ENCODE assay signal across 20 cellular contexts in genomic region chr5:149061341-149061740, GRCh38. TPM values are rescaled to one million over a fixed set of nuclear protein-coding genes. Genes with fewer than 3 reads are reported as not detected.
DNase-seq lines count a peak whose midpoint lies in the region; ATAC-seq, FAIRE-seq and TF ChIP-seq lines count a peak whose summit lies in the region.
"Had no signal": no experiment of that assay in that cellular context is flagged by ENCODE, and none has a peak within 500 bp of the region (broad histone marks: within the 10 kb centered on the region; RNA-seq: fewer than 3 reads in every experiment).

No MANE protein-coding gene starts in this region.

- peak overlapping the region; percentile 98 for H3K27ac Mint-ChIP-seq in HFFc6
- H3K27ac Mint-ChIP-seq in astrocyte (ENCODE audit: unreplicated experiment) = no peak overlapping the region
- no peak overlapping the region for H3K27ac Mint-ChIP-seq in activated T-cell treated with anti-CD3 and anti-CD28 coated beads, Interleukin-2, amount 50 U/mL, for 72 hours
- H3K27ac Mint-ChIP-seq: activated naive CD8-positive, alpha-beta T cell treated with anti-CD3 and anti-CD28 coated beads, Interleukin-2, amount 50 U/mL, for 24 hours; CD4-positive, alpha-beta memory T cell; T-helper 1 cell treated with Interleukin-12 subunit alpha and Interleukin-12 subunit beta and Interleukin-4 antibody, amounts not matched to agents 30 μg/mL and 1 μg/mL, for 36 hours had no signal

- H3K4me2 ChIP-seq in astrocyte (ENCODE audit: low read length) (peak overlapping the region; percentile 58), hepatocyte (no peak overlapping the region)

- WGBS in hepatocyte (ENCODE audit: low lambda C conversion rate, missing lambda C conversion rate) = 73% methylated on average over 4 of the region's 4 CpGs

- H3K4me1 ChIP-seq in astrocyte (ENCODE audit: insufficient read depth, low read length) (peaks cover 23% of the 10 kb centered on the region), hepatocyte (ENCODE audit: insufficient read depth) (peaks cover 9% of the 10 kb centered on the region)

- H3K9me2 ChIP-seq in hepatocyte (replicated peaks; ENCODE audit: insufficient read depth) = no peaks in the 10 kb centered on the region

- H3K4me3 Mint-ChIP-seq in HFFc6 = peak overlapping the region; percentile 84
- no peak overlapping the region for H3K4me3 Mint-ChIP-seq in astrocyte (ENCODE audit: unreplicated experiment)
- no peak overlapping the region for H3K4me3 Mint-ChIP-seq in activated T-cell treated with anti-CD3 and anti-CD28 coated beads, Interleukin-2, amount 50 U/mL, for 72 hours
- H3K4me3 Mint-ChIP-seq: activated naive CD8-positive, alpha-beta T cell treated with anti-CD3 and anti-CD28 coated beads, Interleukin-2, amount 50 U/mL, for 24 hours; CD4-positive, alpha-beta memory T cell; T-helper 1 cell treated with Interleukin-12 subunit alpha and Interleukin-12 subunit beta and Interleukin-4 antibody, amounts not matched to agents 30 μg/mL and 1 μg/mL, for 36 hours had no signal

- no peak for ATAC-seq in GM21515 (IDR thresholded peaks at IDR 0.05; ENCODE audit: unreplicated experiment)
- ATAC-seq in activated T-cell treated with anti-CD3 and anti-CD28 coated beads, Interleukin-2, amount 50 U/mL, for 72 hours (replicated peaks in 1 of 2) = no peak
- ATAC-seq: activated naive CD8-positive, alpha-beta T cell treated with anti-CD3 and anti-CD28 coated beads, Interleukin-2, amount 50 U/mL, for 24 hours had no signal

- H3K9ac ChIP-seq in astrocyte (ENCODE audit: low read length) = no peak overlapping the region

- no peaks in the 10 kb centered on the region for H4K20me1 ChIP-seq in astrocyte (ENCODE audit: insufficient read depth, low read length)
- no peaks in the 10 kb centered on the region for H4K20me1 ChIP-seq in hepatocyte (ENCODE audit: insufficient read depth, poor library complexity, severe bottlenecking)

- no peaks in the 10 kb centered on the region for H3K27me3 ChIP-seq in astrocyte (ENCODE audit: insufficient read depth, low read length)
- no peaks in the 10 kb centered on the region for H3K27me3 ChIP-seq in hepatocyte
- H3K27me3 ChIP-seq: neutrophil, SJCRH30 had no signal

- H3K27ac ChIP-seq in astrocyte (ENCODE audit: low read depth, low read length) = no peak overlapping the region
- H3K27ac ChIP-seq in hepatocyte = peak overlapping the region; percentile 79
- H3K27ac ChIP-seq in substantia nigra (ENCODE audit: low read depth, low read length, poor library complexity, severe bottlenecking) = peak overlapping the region; percentile 98
- H3K27ac ChIP-seq: neutrophil had no signal

- H3K4me1 Mint-ChIP-seq in HFFc6 (ENCODE audit: low read depth) (peaks cover 77% of the 10 kb centered on the region), astrocyte (ENCODE audit: low read depth, unreplicated experiment) (peaks cover 17% of the 10 kb centered on the region)
- no peaks in the 10 kb centered on the region for H3K4me1 Mint-ChIP-seq in activated T-cell treated with anti-CD3 and anti-CD28 coated beads, Interleukin-2, amount 50 U/mL, for 72 hours (ENCODE audit: low read depth)
- H3K4me1 Mint-ChIP-seq: activated naive CD8-positive, alpha-beta T cell treated with anti-CD3 and anti-CD28 coated beads, Interleukin-2, amount 50 U/mL, for 24 hours; CD4-positive, alpha-beta memory T cell had no signal

- H3K79me2 ChIP-seq in astrocyte (ENCODE audit: insufficient read depth, low read length) = no peaks in the 10 kb centered on the region
- no peaks in the 10 kb centered on the region for H3K79me2 ChIP-seq in hepatocyte

- no peak for DNase-seq in HFFc6
- no peak for DNase-seq in astrocyte (ENCODE audit: low read depth)
- DNase-seq in hepatocyte (ENCODE audit: low spot score) = no peak
- DNase-seq in substantia nigra (lab: John Stamatoyannopoulos, UW) = no peak
- DNase-seq in putamen (ENCODE audit: low spot score) = no peak
- no peak for DNase-seq in GF-D8 (lab: John Stamatoyannopoulos, UW)
- DNase-seq in activated T-cell treated with anti-CD3 and anti-CD28 coated beads, Interleukin-2, amount 50 U/mL, for 72 hours = no peak
- DNase-seq: activated CD8-positive, alpha-beta memory T cell treated with anti-CD3 and anti-CD28 coated beads, Interleukin-2, amount 50 U/mL, for 48 hours; activated effector memory CD4-positive, alpha-beta T cell treated with anti-CD3 and anti-CD28 coated beads, Interleukin-2, amount 50 U/mL, for 16 hours; activated naive CD8-positive, alpha-beta T cell treated with anti-CD3 and anti-CD28 coated beads, Interleukin-2, amount 50 U/mL, for 24 hours; CD4-positive, alpha-beta memory T cell; GOT3; KBM-7; MV-4-11; NCI-H1694 treated with DMSO at 0.1 percent for 48 hours; OCI-M1; SJCRH30 had no signal

- TF ChIP-seq CTCF in HFFc6 (IDR thresholded peaks at IDR 0.05) (no peak), astrocyte (IDR thresholded peaks at IDR 0.05; ENCODE audit: insufficient read depth, low read depth, low read length) (no peak), hepatocyte (IDR thresholded peaks at IDR 0.05; ENCODE audit: poor library complexity) (no peak)

- H3K27me3 Mint-ChIP-seq in HFFc6 (ENCODE audit: insufficient read depth) (peaks cover 1% of the 10 kb centered on the region; the same call in 1 of the 2 replicates), astrocyte (ENCODE audit: low read depth, unreplicated experiment) (no peaks in the 10 kb centered on the region)
- peaks cover 20% of the 10 kb centered on the region for H3K27me3 Mint-ChIP-seq in activated T-cell treated with anti-CD3 and anti-CD28 coated beads, Interleukin-2, amount 50 U/mL, for 72 hours (ENCODE audit: low read depth)
- H3K27me3 Mint-ChIP-seq: activated naive CD8-positive, alpha-beta T cell treated with anti-CD3 and anti-CD28 coated beads, Interleukin-2, amount 50 U/mL, for 24 hours had no signal

- FAIRE-seq in astrocyte (lab: Jason Lieb, UNC) = no peak

- H3K36me3 Mint-ChIP-seq in HFFc6 (ENCODE audit: low read depth) = peaks cover 34% of the 10 kb centered on the region
- H3K36me3 Mint-ChIP-seq in astrocyte (ENCODE audit: low read depth, unreplicated experiment) = no peaks in the 10 kb centered on the region
- no peaks in the 10 kb centered on the region for H3K36me3 Mint-ChIP-seq in activated T-cell treated with anti-CD3 and anti-CD28 coated beads, Interleukin-2, amount 50 U/mL, for 72 hours (ENCODE audit: insufficient read depth in 2 of 2)

- H2AFZ ChIP-seq in astrocyte (ENCODE audit: low read depth, low read length) (no peak overlapping the region), hepatocyte (no peak overlapping the region)

- H3K4me3 ChIP-seq in astrocyte (ENCODE audit: insufficient read depth, low read depth, low read length) (no peak overlapping the region), hepatocyte (no peak overlapping the region)

- no peaks in the 10 kb centered on the region for H3K36me3 ChIP-seq in astrocyte (ENCODE audit: insufficient read depth, low read length)
- H3K36me3 ChIP-seq in hepatocyte (replicated peaks; ENCODE audit: insufficient read depth, low read depth) = no peaks in the 10 kb centered on the region
- H3K36me3 ChIP-seq: neutrophil had no signal

- peaks cover 4% of the 10 kb centered on the region; the same call in 1 of the 2 replicates for H3K9me3 Mint-ChIP-seq in HFFc6
- peaks cover 3% of the 10 kb centered on the region for H3K9me3 Mint-ChIP-seq in astrocyte (ENCODE audit: unreplicated experiment)
- H3K9me3 Mint-ChIP-seq in activated T-cell treated with anti-CD3 and anti-CD28 coated beads, Interleukin-2, amount 50 U/mL, for 72 hours = peaks cover under 1% of the 10 kb centered on the region in 2 donors
- H3K9me3 Mint-ChIP-seq: T-helper 1 cell treated with Interleukin-12 subunit alpha and Interleukin-12 subunit beta and Interleukin-4 antibody, amounts not matched to agents 30 μg/mL and 1 μg/mL, for 36 hours had no signal

- H3K9me3 ChIP-seq in astrocyte (ENCODE audit: insufficient read depth, low read depth, low read length) = no peaks in the 10 kb centered on the region
- no peaks in the 10 kb centered on the region for H3K9me3 ChIP-seq in hepatocyte (ENCODE audit: low read depth)
- H3K9me3 ChIP-seq: neutrophil, SJCRH30 had no signal

RNA-seq across cellular contexts. Expression of gene SH3TC2, which starts 1.5 kb away (rescaled TPM):
- total RNA-seq in HFFc6 (2021; fragmentation: NEBNext Ultra II Directional; extraction: Animal tissue kit (Norgen Biotek cat#: 25700)) = 10 to 100 TPM in 4 of 6 experiments, 1 to 10 TPM in 2; 9.3 to 12.9 (median 10.7) TPM
- total RNA-seq in astrocyte (2.6 and 3.1 TPM in 2 replicates), hepatocyte (3.5 and 3.8 TPM in 2 replicates)
- 1.3 and 2.2 TPM in 2 replicates for polyA plus RNA-seq in hepatocyte
- under 1 TPM in 1 of 2 donors, not detected in 1; 0.24 TPM for total RNA-seq in activated T-cell treated with anti-CD3 and anti-CD28 coated beads, Interleukin-2, amount 50 U/mL, for 72 hours
- total RNA-seq: CD4-positive, alpha-beta memory T cell had no signal
- polyA plus RNA-seq: CD4-positive, alpha-beta memory T cell had no signal
